In the genomic region with DNA sequence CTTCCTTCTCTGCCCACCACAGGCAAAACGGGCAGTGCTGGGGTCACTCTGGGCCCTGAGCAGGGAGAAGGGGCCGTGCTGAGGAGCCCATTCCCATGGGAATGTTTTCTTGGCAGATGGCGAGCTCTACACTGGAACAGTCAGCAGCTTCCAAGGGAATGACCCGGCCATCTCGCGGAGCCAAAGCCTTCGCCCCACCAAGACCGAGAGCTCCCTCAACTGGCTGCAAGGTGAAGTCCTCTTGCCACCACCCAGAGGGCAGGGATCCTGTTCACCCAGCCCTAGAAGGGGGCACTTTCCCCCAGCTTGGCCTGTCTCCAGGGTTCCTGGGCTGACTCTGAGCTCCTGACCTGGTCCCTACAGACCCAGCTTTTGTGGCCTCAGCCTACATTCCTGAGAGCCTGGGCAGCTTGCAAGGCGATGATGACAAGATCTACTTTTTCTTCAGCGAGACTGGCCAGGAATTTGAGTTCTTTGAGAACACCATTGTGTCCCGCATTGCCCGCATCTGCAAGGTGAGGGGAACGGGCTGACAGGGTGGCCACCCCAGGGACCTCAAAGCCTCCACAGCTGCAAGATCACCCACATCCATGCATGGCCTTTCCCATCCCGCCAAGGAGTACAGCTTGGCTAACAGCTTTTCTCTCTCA, we compare ENCODE assay signal across 8 cellular contexts. TPM values are rescaled to one million over a fixed set of nuclear protein-coding genes. Genes with fewer than 3 reads are reported as not detected.
DNase-seq lines count a peak whose midpoint lies in the region; ATAC-seq and TF ChIP-seq lines count a peak whose summit lies in the region.

No MANE protein-coding gene starts in this region.

- peak; percentile 72 for TF ChIP-seq CTCF in RWPE1 (conservative IDR thresholded peaks at IDR 0.05; ENCODE audit: low read depth)
- TF ChIP-seq CTCF in dorsolateral prefrontal cortex (IDR thresholded peaks at IDR 0.05 in 54 of 56, conservative IDR thresholded peaks at IDR 0.05 in 2 of 56; ENCODE audit: low read depth in 1 of 56, partially characterized antibody in 56 of 56), result peak; percentile 24 to 90 (median 77)
- peak; percentile 72 for TF ChIP-seq CTCF in lower lobe of right lung (IDR thresholded peaks at IDR 0.05)
- TF ChIP-seq CTCF in tibial artery (IDR thresholded peaks at IDR 0.05), result peak; percentile 81 to 87

- no peaks in the 10 kb centered on the region for H3K27me3 ChIP-seq in dorsolateral prefrontal cortex
- no peaks in the 10 kb centered on the region for H3K27me3 ChIP-seq in lower lobe of right lung (ENCODE audit: low read depth)
- no peaks in the 10 kb centered on the region for H3K27me3 ChIP-seq in tibial artery

- CTCF ChIA-PET in RWPE1 (lab: Yijun Ruan, JAX), result interaction anchor here (0.6 to 1.5 kb wide), 15 partner anchors 8 to 322 kb away, joined by 3 to 10 read pairs (median 4); a partner anchor contains a TSS

- ATAC-seq in lower lobe of right lung (peak; percentile 82 to 84), GM18870 (IDR thresholded peaks at IDR 0.05; ENCODE audit: unreplicated experiment) (no peak)

- DNase-seq in NCI-H1417 (lab: John Stamatoyannopoulos, UW) (peak; percentile 51 to 73 (median 52)), NCI-H1417 treated with DMSO at 0.1 percent for 48 hours (lab: John Stamatoyannopoulos, UW) (no peak), RWPE1 (ENCODE audit: low spot score) (peak; percentile 48), dorsolateral prefrontal cortex (peak; percentile 53 to 84 (median 78)), lower lobe of right lung (peak; percentile 75), tibial artery (peak; percentile 83 to 95)

- no peak overlapping the region for H3K4me3 ChIP-seq in dorsolateral prefrontal cortex
- H3K4me3 ChIP-seq in lower lobe of right lung, result no peak overlapping the region
- no peak overlapping the region for H3K4me3 ChIP-seq in tibial artery

- no peaks in the 10 kb centered on the region for H3K9me3 ChIP-seq in lower lobe of right lung
- H3K9me3 ChIP-seq in tibial artery, result no peaks in the 10 kb centered on the region

- no peaks in the 10 kb centered on the region for H3K27me3 Mint-ChIP-seq in IgD-negative memory B cell

- peaks cover 17 to 35% (median 33%) of the 10 kb centered on the region in 3 donors for H3K4me1 Mint-ChIP-seq in IgD-negative memory B cell

- H3K4me3 Mint-ChIP-seq in IgD-negative memory B cell, result peak overlapping the region in 1 of 4 donors; percentile 55

- H3K36me3 Mint-ChIP-seq in IgD-negative memory B cell, result peaks cover 17% of the 10 kb centered on the region

- H3K9me3 Mint-ChIP-seq in IgD-negative memory B cell, result no peaks in the 10 kb centered on the region

- POLR2A ChIA-PET in RWPE1 (lab: Yijun Ruan, JAX; ENCODE audit: low non-redundant PET), result no interaction called here

- peaks cover 15% of the 10 kb centered on the region for H3K4me1 ChIP-seq in lower lobe of right lung
- H3K4me1 ChIP-seq in tibial artery, result peaks cover 0 to 13% (median 11%) of the 10 kb centered on the region in 4 donors

- H3K36me3 ChIP-seq in lower lobe of right lung, result peaks cover 68% of the 10 kb centered on the region
- peaks cover 32 to 81% (median 49%) of the 10 kb centered on the region in 3 donors for H3K36me3 ChIP-seq in tibial artery

- H3K27ac Mint-ChIP-seq in IgD-negative memory B cell, result peak overlapping the region in 2 of 3 donors; percentile 57 to 62

- peak overlapping the region; percentile 73 for H3K27ac ChIP-seq in RWPE1
- peak overlapping the region in 51 of 59 donors; percentile 14 to 81 (median 57) for H3K27ac ChIP-seq in dorsolateral prefrontal cortex
- H3K27ac ChIP-seq in lower lobe of right lung, result no peak overlapping the region
- H3K27ac ChIP-seq in tibial artery, result peak overlapping the region; percentile 64 to 66

- intact Hi-C loops in dorsolateral prefrontal cortex (cut with DNase I) (loop anchor here (5.0 to 10.0 kb wide), 2 partner anchors 34 to 327 kb away; a partner anchor contains a TSS), lower lobe of right lung (cut with DNase I) (no loop called here), tibial artery (cut with DNase I; ENCODE audit: low total_unique reads) (no loop called here)

RNA-seq across cellular contexts. Expression of a gene that starts 12.4 kb away (rescaled TPM):
- polyA plus RNA-seq in IgD-negative memory B cell, result 304 TPM
- total RNA-seq in dorsolateral prefrontal cortex (10 to 100 TPM; 22.2 to 60.6 (median 33.3) TPM), lower lobe of right lung (80.8 TPM)

RNA-seq across cellular contexts. Expression of a gene that starts 12.6 kb away (rescaled TPM):
- polyA plus RNA-seq in IgD-negative memory B cell, result 1.3 TPM
- total RNA-seq in dorsolateral prefrontal cortex (10 to 100 TPM in 109 of 120 experiments, 1 to 10 TPM in 11; 7.3 to 21.9 (median 14.1) TPM), lower lobe of right lung (13.1 TPM)

RNA-seq across cellular contexts. Expression of a gene that starts 20.2 kb away (rescaled TPM):
- polyA plus RNA-seq in IgD-negative memory B cell, result 191 TPM
- total RNA-seq in dorsolateral prefrontal cortex, result 100 to 1,000 TPM in 10 of 120 experiments, 10 to 100 TPM in 110; 21.9 to 147 (median 66.9) TPM
- total RNA-seq in lower lobe of right lung, result 48.1 TPM

RNA-seq across cellular contexts. Expression of a gene that starts 28.0 kb away (rescaled TPM):
- 0.08 TPM for polyA plus RNA-seq in IgD-negative memory B cell
- total RNA-seq in dorsolateral prefrontal cortex (1 to 10 TPM in 56 of 120 experiments, under 1 TPM in 51, not detected in 13; 0.14 to 3.2 (median 1.1) TPM), lower lobe of right lung (not detected)

RNA-seq across cellular contexts. Expression of a gene that starts 44.1 kb away (rescaled TPM):
- 63.4 TPM for polyA plus RNA-seq in IgD-negative memory B cell
- total RNA-seq in dorsolateral prefrontal cortex (100 to 1,000 TPM; 106 to 361 (median 278) TPM), lower lobe of right lung (73.4 TPM)

Comparison
In these comparisons a context has a peak if more than half of its experiments do, and no peak if none do; other contexts are left out.
1. intact Hi-C loops: an anchor here in dorsolateral prefrontal cortex (5.0 to 10.0 kb wide); none called in lower lobe of right lung and tibial artery.